ENCODE assay signal across 8 cellular contexts in genomic region chr18:7221424-7222155, GRCh38. TPM values are rescaled to one million over a fixed set of nuclear protein-coding genes. Genes with fewer than 3 reads are reported as not detected.
A peak's percentile ranks its signal among the peaks of the same experiment; 100 is the strongest.
DNase-seq lines count a peak whose midpoint lies in the region; ATAC-seq and TF ChIP-seq lines count a peak whose summit lies in the region.

No MANE protein-coding gene starts in this region.

- ATAC-seq in HG02852 (IDR thresholded peaks at IDR 0.05; ENCODE audit: unreplicated experiment) (peak; percentile 55), left colon (peak; percentile 57), sciatic nerve (no peak), HG02759 (IDR thresholded peaks at IDR 0.05; ENCODE audit: unreplicated experiment) (no peak)

- intact Hi-C loops in Caco-2 (cut with micrococcal nuclease; ENCODE audit: unreplicated experiment): loop anchor here (1.0 kb wide), 3 partner anchors 51 to 1259 kb away; no protein-coding TSS in a partner anchor
- intact Hi-C loops in left colon (cut with DNase I, micrococcal nuclease): no loop called here
- intact Hi-C loops in sciatic nerve (cut with DNase I): no loop called here

- TF ChIP-seq CTCF in Caco-2 (IDR thresholded peaks at IDR 0.05; ENCODE audit: insufficient read depth in 1 of 2, low read depth in 1 of 2, low read length in 1 of 2, severe bottlenecking in 1 of 2, unreplicated experiment in 1 of 2) (peak; percentile 65 to 84), brain (conservative IDR thresholded peaks at IDR 0.05) (peak; percentile 68 to 79)

- H3K9me3 Mint-ChIP-seq in Caco-2 (ENCODE audit: unreplicated experiment) (no peaks in the 10 kb centered on the region), brain (peaks cover 0 to 5% (median 0%) of the 10 kb centered on the region in 5 experiments)
- H3K9me3 Mint-ChIP-seq in CD8-positive, alpha-beta memory T cell: peaks cover 0 to 11% (median 4%) of the 10 kb centered on the region in 5 donors

- H3K4me1 Mint-ChIP-seq in Caco-2 (ENCODE audit: low read depth, unreplicated experiment) (no peaks in the 10 kb centered on the region), brain (peaks cover 23% of the 10 kb centered on the region)
- H3K4me1 Mint-ChIP-seq in CD8-positive, alpha-beta memory T cell: no peaks in the 10 kb centered on the region

- H3K27me3 ChIP-seq in Caco-2 (replicated peaks; ENCODE audit: control insufficient read depth, insufficient read depth, low read length): no peaks in the 10 kb centered on the region
- H3K27me3 ChIP-seq in CD8-positive, alpha-beta memory T cell (ENCODE audit: insufficient read depth, low read length, poor library complexity, severe bottlenecking): no peaks in the 10 kb centered on the region

- no peaks in the 10 kb centered on the region for H3K9me3 ChIP-seq in Caco-2
- H3K9me3 ChIP-seq in CD8-positive, alpha-beta memory T cell (ENCODE audit: low read length): no peaks in the 10 kb centered on the region

- H3K27me3 Mint-ChIP-seq in Caco-2 (ENCODE audit: insufficient read depth, unreplicated experiment) (peaks cover 6% of the 10 kb centered on the region), brain (peaks cover 4% of the 10 kb centered on the region)
- peaks cover 0 to 3% of the 10 kb centered on the region in 2 donors for H3K27me3 Mint-ChIP-seq in CD8-positive, alpha-beta memory T cell

- H3K36me3 Mint-ChIP-seq in Caco-2 (ENCODE audit: insufficient read depth, unreplicated experiment) (no peaks in the 10 kb centered on the region), brain (no peaks in the 10 kb centered on the region)
- H3K36me3 Mint-ChIP-seq in CD8-positive, alpha-beta memory T cell: peaks cover 0 to 1% (median 0%) of the 10 kb centered on the region in 3 donors

- no peak overlapping the region for H3K4me3 ChIP-seq in Caco-2 (ENCODE audit: low read depth, low read length)
- H3K4me3 ChIP-seq in CD8-positive, alpha-beta memory T cell (ENCODE audit: low read length): no peak overlapping the region

- no peaks in the 10 kb centered on the region for H3K4me1 ChIP-seq in Caco-2
- no peaks in the 10 kb centered on the region for H3K4me1 ChIP-seq in CD8-positive, alpha-beta memory T cell (ENCODE audit: insufficient read depth, low read length)

- no peaks in the 10 kb centered on the region for H3K36me3 ChIP-seq in Caco-2 (ENCODE audit: control insufficient read depth, insufficient read depth, low read length)
- H3K36me3 ChIP-seq in CD8-positive, alpha-beta memory T cell (ENCODE audit: insufficient read depth, low read length): no peaks in the 10 kb centered on the region

- H3K4me3 Mint-ChIP-seq in Caco-2 (ENCODE audit: unreplicated experiment) (no peak overlapping the region), brain (no peak overlapping the region)
- H3K4me3 Mint-ChIP-seq in CD8-positive, alpha-beta memory T cell: no peak overlapping the region

- DNase-seq in Caco-2 (peak; percentile 75 to 77), NCI-H510A treated with DMSO at 0.1 percent for 48 hours (lab: John Stamatoyannopoulos, UW) (peak; percentile 80), left colon (peak in 1 of 2 donors; percentile 16), sciatic nerve (ENCODE audit: low spot score) (no peak)
- DNase-seq in CD8-positive, alpha-beta memory T cell: no peak

- POLR2A ChIA-PET in Caco-2 (lab: Charles Lee): no interaction called here
- POLR2A ChIA-PET in CD8-positive, alpha-beta memory T cell (lab: Charles Lee): no interaction called here

- H3K27ac ChIP-seq in CD8-positive, alpha-beta memory T cell (ENCODE audit: low read depth, low read length): no peak overlapping the region

- CTCF ChIA-PET in Caco-2 (lab: Charles Lee): interaction anchor here (0.5 to 0.6 kb wide), 3 partner anchors 32 to 1397 kb away, joined by 3 to 4 read pairs (median 3); no protein-coding TSS in a partner anchor
- CTCF ChIA-PET in CD8-positive, alpha-beta memory T cell (lab: Charles Lee): no interaction called here

- BruUV-seq in Caco-2 (replicated peaks; lab: Mats Ljungman, UMichigan): no TSS peak

- H3K27ac Mint-ChIP-seq in Caco-2 (ENCODE audit: unreplicated experiment): no peak overlapping the region
- H3K27ac Mint-ChIP-seq in brain: peak overlapping the region in 1 of 5 experiments; percentile 70
- no peak overlapping the region for H3K27ac Mint-ChIP-seq in CD8-positive, alpha-beta memory T cell

RNA-seq across cellular contexts. Expression of gene LRRC30, which starts 9.3 kb away (rescaled TPM):
- total RNA-seq in Caco-2 (2022) (not detected in 2 replicates), left colon (not detected), sciatic nerve (not detected)
- not detected for polyA plus RNA-seq in brain (ENCODE audit: insufficient read depth, low read depth, low replicate concordance)
- not detected for total RNA-seq in CD8-positive, alpha-beta memory T cell
- not detected for polyA plus RNA-seq in CD8-positive, alpha-beta memory T cell

Comparison
In these comparisons a context has a peak if more than half of its experiments do, and no peak if none do; other contexts are left out.
1. DNase-seq: peak in Caco-2 (2 of 2) and NCI-H510A treated with DMSO at 0.1 percent for 48 hours (single experiment); none in CD8-positive, alpha-beta memory T cell (0 of 5) and sciatic nerve (single experiment).
2. ATAC-seq: peak in HG02852 (single experiment) and left colon (single experiment); none in sciatic nerve (single experiment) and HG02759 (single experiment).